Comparison of ENCODE assay signal across 1 cellular context in the genomic region with DNA sequence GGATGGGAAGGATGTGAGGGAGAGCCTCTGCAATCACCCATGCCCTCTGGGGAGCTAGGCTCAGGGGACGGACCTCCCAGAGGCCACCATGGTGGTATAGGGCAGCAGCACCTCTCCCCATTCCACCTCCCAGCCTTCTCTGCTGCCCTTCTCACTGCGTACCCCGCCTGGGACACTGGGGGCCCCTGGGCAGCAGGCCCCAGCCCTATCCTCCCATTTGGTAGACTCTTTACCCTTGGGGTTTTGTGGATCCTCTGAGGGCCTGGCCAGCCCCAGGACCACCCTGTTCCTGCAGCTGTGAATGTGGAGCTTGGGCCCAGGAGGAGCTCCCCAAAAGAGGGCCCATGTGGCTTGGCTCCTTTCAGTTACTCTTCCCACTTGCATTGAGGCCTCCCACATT.
TF ChIP-seq lines count a peak whose summit lies in the region.

No MANE protein-coding gene starts in this region.

TF ChIP-seq in GM23338, 12 proteins besides CTCF, POLR2A, EP300 and RAD21 (continued from another document):
- TF ChIP-seq, protein P1, sequence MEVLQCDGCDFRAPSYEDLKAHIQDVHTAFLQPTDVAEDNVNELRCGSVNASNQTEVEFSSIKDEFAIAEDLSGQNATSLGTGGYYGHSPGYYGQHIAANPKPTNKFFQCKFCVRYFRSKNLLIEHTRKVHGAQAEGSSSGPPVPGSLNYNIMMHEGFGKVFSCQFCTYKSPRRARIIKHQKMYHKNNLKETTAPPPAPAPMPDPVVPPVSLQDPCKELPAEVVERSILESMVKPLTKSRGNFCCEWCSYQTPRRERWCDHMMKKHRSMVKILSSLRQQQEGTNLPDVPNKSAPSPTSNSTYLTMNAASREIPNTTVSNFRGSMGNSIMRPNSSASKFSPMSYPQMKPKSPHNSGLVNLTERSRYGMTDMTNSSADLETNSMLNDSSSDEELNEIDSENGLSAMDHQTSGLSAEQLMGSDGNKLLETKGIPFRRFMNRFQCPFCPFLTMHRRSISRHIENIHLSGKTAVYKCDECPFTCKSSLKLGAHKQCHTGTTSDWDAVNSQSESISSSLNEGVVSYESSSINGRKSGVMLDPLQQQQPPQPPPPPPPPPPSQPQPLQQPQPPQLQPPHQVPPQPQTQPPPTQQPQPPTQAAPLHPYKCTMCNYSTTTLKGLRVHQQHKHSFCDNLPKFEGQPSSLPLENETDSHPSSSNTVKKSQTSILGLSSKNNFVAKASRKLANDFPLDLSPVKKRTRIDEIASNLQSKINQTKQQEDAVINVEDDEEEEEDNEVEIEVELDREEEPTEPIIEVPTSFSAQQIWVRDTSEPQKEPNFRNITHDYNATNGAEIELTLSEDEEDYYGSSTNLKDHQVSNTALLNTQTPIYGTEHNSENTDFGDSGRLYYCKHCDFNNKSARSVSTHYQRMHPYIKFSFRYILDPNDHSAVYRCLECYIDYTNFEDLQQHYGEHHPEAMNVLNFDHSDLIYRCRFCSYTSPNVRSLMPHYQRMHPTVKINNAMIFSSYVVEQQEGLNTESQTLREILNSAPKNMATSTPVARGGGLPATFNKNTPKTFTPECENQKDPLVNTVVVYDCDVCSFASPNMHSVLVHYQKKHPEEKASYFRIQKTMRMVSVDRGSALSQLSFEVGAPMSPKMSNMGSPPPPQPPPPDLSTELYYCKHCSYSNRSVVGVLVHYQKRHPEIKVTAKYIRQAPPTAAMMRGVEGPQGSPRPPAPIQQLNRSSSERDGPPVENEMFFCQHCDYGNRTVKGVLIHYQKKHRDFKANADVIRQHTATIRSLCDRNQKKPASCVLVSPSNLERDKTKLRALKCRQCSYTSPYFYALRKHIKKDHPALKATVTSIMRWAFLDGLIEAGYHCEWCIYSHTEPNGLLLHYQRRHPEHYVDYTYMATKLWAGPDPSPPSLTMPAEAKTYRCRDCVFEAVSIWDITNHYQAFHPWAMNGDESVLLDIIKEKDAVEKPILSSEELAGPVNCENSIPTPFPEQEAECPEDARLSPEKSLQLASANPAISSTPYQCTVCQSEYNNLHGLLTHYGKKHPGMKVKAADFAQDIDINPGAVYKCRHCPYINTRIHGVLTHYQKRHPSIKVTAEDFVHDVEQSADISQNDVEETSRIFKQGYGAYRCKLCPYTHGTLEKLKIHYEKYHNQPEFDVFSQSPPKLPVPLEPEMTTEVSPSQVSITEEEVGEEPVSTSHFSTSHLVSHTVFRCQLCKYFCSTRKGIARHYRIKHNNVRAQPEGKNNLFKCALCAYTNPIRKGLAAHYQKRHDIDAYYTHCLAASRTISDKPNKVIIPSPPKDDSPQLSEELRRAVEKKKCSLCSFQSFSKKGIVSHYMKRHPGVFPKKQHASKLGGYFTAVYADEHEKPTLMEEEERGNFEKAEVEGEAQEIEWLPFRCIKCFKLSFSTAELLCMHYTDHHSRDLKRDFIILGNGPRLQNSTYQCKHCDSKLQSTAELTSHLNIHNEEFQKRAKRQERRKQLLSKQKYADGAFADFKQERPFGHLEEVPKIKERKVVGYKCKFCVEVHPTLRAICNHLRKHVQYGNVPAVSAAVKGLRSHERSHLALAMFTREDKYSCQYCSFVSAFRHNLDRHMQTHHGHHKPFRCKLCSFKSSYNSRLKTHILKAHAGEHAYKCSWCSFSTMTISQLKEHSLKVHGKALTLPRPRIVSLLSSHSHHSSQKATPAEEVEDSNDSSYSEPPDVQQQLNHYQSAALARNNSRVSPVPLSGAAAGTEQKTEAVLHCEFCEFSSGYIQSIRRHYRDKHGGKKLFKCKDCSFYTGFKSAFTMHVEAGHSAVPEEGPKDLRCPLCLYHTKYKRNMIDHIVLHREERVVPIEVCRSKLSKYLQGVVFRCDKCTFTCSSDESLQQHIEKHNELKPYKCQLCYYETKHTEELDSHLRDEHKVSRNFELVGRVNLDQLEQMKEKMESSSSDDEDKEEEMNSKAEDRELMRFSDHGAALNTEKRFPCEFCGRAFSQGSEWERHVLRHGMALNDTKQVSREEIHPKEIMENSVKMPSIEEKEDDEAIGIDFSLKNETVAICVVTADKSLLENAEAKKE (CRISPR knock-in tag; IDR thresholded peaks at IDR 0.05), result no peak
- TF ChIP-seq NANOG (IDR thresholded peaks at IDR 0.05; ENCODE audit: borderline replicate concordance), result no peak
- no peak for TF ChIP-seq CREB1 (CRISPR knock-in tag; IDR thresholded peaks at IDR 0.05; ENCODE audit: low read depth)
- no peak for TF ChIP-seq STAT1 (IDR thresholded peaks at IDR 0.05; ENCODE audit: unreplicated experiment)
- TF ChIP-seq, protein P2, sequence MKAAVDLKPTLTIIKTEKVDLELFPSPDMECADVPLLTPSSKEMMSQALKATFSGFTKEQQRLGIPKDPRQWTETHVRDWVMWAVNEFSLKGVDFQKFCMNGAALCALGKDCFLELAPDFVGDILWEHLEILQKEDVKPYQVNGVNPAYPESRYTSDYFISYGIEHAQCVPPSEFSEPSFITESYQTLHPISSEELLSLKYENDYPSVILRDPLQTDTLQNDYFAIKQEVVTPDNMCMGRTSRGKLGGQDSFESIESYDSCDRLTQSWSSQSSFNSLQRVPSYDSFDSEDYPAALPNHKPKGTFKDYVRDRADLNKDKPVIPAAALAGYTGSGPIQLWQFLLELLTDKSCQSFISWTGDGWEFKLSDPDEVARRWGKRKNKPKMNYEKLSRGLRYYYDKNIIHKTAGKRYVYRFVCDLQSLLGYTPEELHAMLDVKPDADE (IDR thresholded peaks at IDR 0.05), result no peak
- no peak for TF ChIP-seq EZH2 (IDR thresholded peaks at IDR 0.05; ENCODE audit: low read depth, unreplicated experiment)
- no peak for TF ChIP-seq POLR2AphosphoS5 (IDR thresholded peaks at IDR 0.05; ENCODE audit: low read depth)
- no peak for TF ChIP-seq JUNB (IDR thresholded peaks at IDR 0.05; ENCODE audit: unreplicated experiment)
- no peak for TF ChIP-seq ZNF331 (CRISPR knock-in tag; IDR thresholded peaks at IDR 0.05; ENCODE audit: low read depth)
- no peak for TF ChIP-seq ZNF114 (CRISPR knock-in tag; IDR thresholded peaks at IDR 0.05)
- TF ChIP-seq EZH2phosphoT487 (IDR thresholded peaks at IDR 0.05; ENCODE audit: unreplicated experiment), result no peak
